In genomic region chr10:78742406-78742729, GRCh38 we compare ENCODE assay signal across 18 cellular contexts.
"Had no signal": no experiment of that assay in that cellular context is flagged by ENCODE, and none has a peak within 500 bp of the region (broad histone marks: within the 10 kb centered on the region; RNA-seq: fewer than 3 reads in every experiment).

No MANE protein-coding gene starts in this region.

- H3K9me3 ChIP-seq: mucosa of descending colon, psoas muscle, sigmoid colon, tibial artery had no signal

- ATAC-seq: foreskin keratinocyte; stimulated activated effector memory CD8-positive, alpha-beta T cell treated with anti-CD3 and anti-CD28 coated beads, Interleukin-12 subunit alpha, Interleukin-12 subunit beta, amount 100 ng/mL, for 72 hours had no signal

- H3K4me1 Mint-ChIP-seq: activated B cell treated with CpG ODN at 0.5 μM for 24 hours; stimulated activated effector memory CD8-positive, alpha-beta T cell treated with anti-CD3 and anti-CD28 coated beads, Interleukin-12 subunit alpha, Interleukin-12 subunit beta, amount 100 ng/mL, for 72 hours had no signal

- DNase-seq: activated B cell treated with CpG ODN at 0.5 μM for 24 hours; activated CD4-positive, alpha-beta T cell treated with anti-CD3 and anti-CD28 coated beads for 48 hours; amniotic stem cell; central memory CD4-positive, alpha-beta T cell; effector CD4-positive, alpha-beta T cell; foreskin keratinocyte; left colon; mammary epithelial cell; mucosa of descending colon; occipital lobe; sigmoid colon; spleen; tibial artery had no signal

- H3K27me3 Mint-ChIP-seq: activated naive CD8-positive, alpha-beta T cell had no signal

- H3K4me3 Mint-ChIP-seq: activated B cell treated with CpG ODN at 0.5 μM for 24 hours; activated naive CD8-positive, alpha-beta T cell; stimulated activated effector memory CD8-positive, alpha-beta T cell treated with anti-CD3 and anti-CD28 coated beads, Interleukin-12 subunit alpha, Interleukin-12 subunit beta, amount 100 ng/mL, for 72 hours had no signal

- H3K36me3 Mint-ChIP-seq: activated naive CD8-positive, alpha-beta T cell; naive thymus-derived CD4-positive, alpha-beta T cell; stimulated activated effector memory CD8-positive, alpha-beta T cell treated with anti-CD3 and anti-CD28 coated beads, Interleukin-12 subunit alpha, Interleukin-12 subunit beta, amount 100 ng/mL, for 72 hours had no signal

- H3K27ac ChIP-seq: foreskin keratinocyte, psoas muscle, tibial artery had no signal

- H3K27ac Mint-ChIP-seq: activated B cell treated with CpG ODN at 0.5 μM for 24 hours; activated naive CD8-positive, alpha-beta T cell; stimulated activated effector memory CD8-positive, alpha-beta T cell treated with anti-CD3 and anti-CD28 coated beads, Interleukin-12 subunit alpha, Interleukin-12 subunit beta, amount 100 ng/mL, for 72 hours had no signal

- H3K9me3 Mint-ChIP-seq: activated B cell treated with CpG ODN at 0.5 μM for 24 hours; naive thymus-derived CD4-positive, alpha-beta T cell; stimulated activated effector memory CD8-positive, alpha-beta T cell treated with anti-CD3 and anti-CD28 coated beads, Interleukin-12 subunit alpha, Interleukin-12 subunit beta, amount 100 ng/mL, for 72 hours had no signal

- H3K4me3 ChIP-seq: coronary artery, mucosa of descending colon, psoas muscle, sigmoid colon, spleen, tibial artery had no signal

- H3K4me1 ChIP-seq: foreskin keratinocyte, psoas muscle had no signal

- H3K36me3 ChIP-seq: sigmoid colon, spleen, tibial artery had no signal

- H3K27me3 ChIP-seq: sigmoid colon, tibial artery had no signal
